Comparison of ENCODE assay signal across 1 cellular context in the genomic region with DNA sequence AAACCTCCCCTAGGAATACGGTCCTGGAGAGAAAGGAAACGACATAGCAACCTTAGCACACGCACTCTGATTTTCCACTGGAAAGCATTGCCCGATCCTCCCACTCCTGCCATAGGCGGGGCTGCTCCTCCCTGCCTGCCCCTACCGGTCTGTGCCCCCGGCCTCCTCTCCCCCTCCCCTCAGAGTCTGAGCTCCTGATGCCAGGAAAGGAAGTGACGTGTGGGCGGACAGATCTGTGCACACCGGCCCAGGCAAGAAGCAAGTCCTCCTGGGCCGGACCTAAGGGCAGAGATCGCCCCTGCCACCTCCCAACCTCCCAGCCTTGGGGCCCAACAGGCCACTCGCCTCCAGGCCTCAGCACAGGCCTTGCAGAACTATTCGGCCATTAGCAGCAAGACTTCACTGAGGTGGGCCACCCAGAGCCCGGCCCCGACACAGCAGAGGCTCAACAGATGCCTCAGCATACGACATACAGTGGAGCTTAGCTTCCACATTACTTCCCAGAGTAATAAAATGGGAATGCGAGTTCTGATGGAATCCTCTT.
TF ChIP-seq lines count a peak whose summit lies in the region.

No MANE protein-coding gene starts in this region.

TF ChIP-seq in IMR-90, 13 proteins besides CTCF, POLR2A, EP300 and RAD21:
- TF ChIP-seq RCOR1 (IDR thresholded peaks at IDR 0.05; ENCODE audit: insufficient replicate concordance, low read length), result no peak
- TF ChIP-seq RFX5 (IDR thresholded peaks at IDR 0.05; ENCODE audit: low read depth, low read length), result no peak
- no peak for TF ChIP-seq SMC3 (IDR thresholded peaks at IDR 0.05; ENCODE audit: low read depth, low read length)
- no peak for TF ChIP-seq NFE2L2 (IDR thresholded peaks at IDR 0.05; ENCODE audit: low read depth, low read length)
- TF ChIP-seq BHLHE40 (IDR thresholded peaks at IDR 0.05; ENCODE audit: low read depth, low read length), result no peak
- no peak for TF ChIP-seq FOS (IDR thresholded peaks at IDR 0.05; ENCODE audit: low read depth, low read length)
- TF ChIP-seq CHD1 (IDR thresholded peaks at IDR 0.05; ENCODE audit: low read depth, low read length), result no peak
- TF ChIP-seq, protein P1, sequence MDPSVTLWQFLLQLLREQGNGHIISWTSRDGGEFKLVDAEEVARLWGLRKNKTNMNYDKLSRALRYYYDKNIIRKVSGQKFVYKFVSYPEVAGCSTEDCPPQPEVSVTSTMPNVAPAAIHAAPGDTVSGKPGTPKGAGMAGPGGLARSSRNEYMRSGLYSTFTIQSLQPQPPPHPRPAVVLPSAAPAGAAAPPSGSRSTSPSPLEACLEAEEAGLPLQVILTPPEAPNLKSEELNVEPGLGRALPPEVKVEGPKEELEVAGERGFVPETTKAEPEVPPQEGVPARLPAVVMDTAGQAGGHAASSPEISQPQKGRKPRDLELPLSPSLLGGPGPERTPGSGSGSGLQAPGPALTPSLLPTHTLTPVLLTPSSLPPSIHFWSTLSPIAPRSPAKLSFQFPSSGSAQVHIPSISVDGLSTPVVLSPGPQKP (IDR thresholded peaks at IDR 0.05; ENCODE audit: borderline replicate concordance, low read depth, low read length), result no peak
- TF ChIP-seq CEBPB (IDR thresholded peaks at IDR 0.05; ENCODE audit: low read depth, low read length), result no peak
